In genomic region chr5:92308679-92309078, GRCh38 we compare ENCODE assay signal across 14 cellular contexts.
DNase-seq lines count a peak whose midpoint lies in the region; ATAC-seq, FAIRE-seq and TF ChIP-seq lines count a peak whose summit lies in the region.
"Had no signal": no experiment of that assay in that cellular context is flagged by ENCODE, and none has a peak within 500 bp of the region (broad histone marks: within the 10 kb centered on the region; RNA-seq: fewer than 3 reads in every experiment).

No MANE protein-coding gene starts in this region.

- H3K4me1 Mint-ChIP-seq in naive thymus-derived CD4-positive, alpha-beta T cell = no peaks in the 10 kb centered on the region
- H3K4me1 Mint-ChIP-seq: CD4-positive, alpha-beta memory T cell had no signal

- no peak overlapping the region for H3K23ac ChIP-seq in neuronal stem cell (ENCODE audit: low read depth, low read length, poor library complexity)

- FAIRE-seq in A549 (lab: Jason Lieb, UNC) = no peak
- FAIRE-seq: GM18507 had no signal

- no peak overlapping the region for H3K18ac ChIP-seq in neuronal stem cell (ENCODE audit: low read length)

- CTCF ChIA-PET in A549 (lab: Yijun Ruan, JAX) (interaction anchor here (1.0 to 1.4 kb wide), 3 partner anchors 23 to 1492 kb away, joined by 3 to 4 read pairs (median 3); no protein-coding TSS in a partner anchor), SK-N-SH (lab: Yijun Ruan, JAX) (interaction anchor here (1.5 kb wide), 1 partner anchor 667 kb away, joined by 7 read pairs; no protein-coding TSS in a partner anchor)
- CTCF ChIA-PET in naive thymus-derived CD4-positive, alpha-beta T cell (lab: Charles Lee) = interaction anchor here (0.6 kb wide), 1 partner anchor 596 kb away, joined by 5 read pairs; no protein-coding TSS in a partner anchor

- H3K9me3 ChIP-seq in A549 (no peaks in the 10 kb centered on the region), SK-N-SH (no peaks in the 10 kb centered on the region), neuronal stem cell (replicated peaks in 1 of 2; ENCODE audit: control insufficient read depth in 2 of 2, insufficient read depth in 1 of 2, low read depth in 1 of 2, low read length in 2 of 2) (no peaks in the 10 kb centered on the region)
- no peaks in the 10 kb centered on the region for H3K9me3 ChIP-seq in naive thymus-derived CD4-positive, alpha-beta T cell (ENCODE audit: control insufficient read depth in 2 of 3, low read length in 3 of 3)
- H3K9me3 ChIP-seq: BE2C, HAP-1 had no signal

- H3K9me2 ChIP-seq in SK-N-SH = no peaks in the 10 kb centered on the region; the same call in 1 of the 2 replicates

- peak overlapping the region; percentile 25 for H3K4me2 ChIP-seq in A549
- no peak overlapping the region for H3K4me2 ChIP-seq in SK-N-SH
- no peak overlapping the region for H3K4me2 ChIP-seq in neuronal stem cell (ENCODE audit: insufficient read depth, low read length, poor library complexity, severe bottlenecking)

- H3K4me3 ChIP-seq in A549 (no peak overlapping the region), LNCaP clone FGC (ENCODE audit: low read depth, low read length) (no peak overlapping the region), SK-N-SH (ENCODE audit: low read depth in 2 of 2, low read length in 1 of 2) (no peak overlapping the region), neuronal stem cell (ENCODE audit: low read length in 2 of 2) (no peak overlapping the region)
- H3K4me3 ChIP-seq in naive thymus-derived CD4-positive, alpha-beta T cell (ENCODE audit: low read length) = no peak overlapping the region
- H3K4me3 ChIP-seq: GM12878, HAP-1 had no signal

- no peak overlapping the region for H2BK12ac ChIP-seq in neuronal stem cell (ENCODE audit: low read length)

- H3K27ac Mint-ChIP-seq in naive thymus-derived CD4-positive, alpha-beta T cell = no peak overlapping the region
- H3K27ac Mint-ChIP-seq: CD4-positive, alpha-beta memory T cell had no signal

- intact Hi-C loops in Right ventricle myocardium inferior (cut with DNase I) = no loop called here
- intact Hi-C loops in naive thymus-derived CD4-positive, alpha-beta T cell (cut with micrococcal nuclease) = loop anchor here in 1 of 2 donors (5.0 kb wide), 1 partner anchor 1609 kb away; no protein-coding TSS in a partner anchor

- no peaks in the 10 kb centered on the region for H3K27me3 ChIP-seq in SK-N-SH (ENCODE audit: insufficient read depth)
- H3K27me3 ChIP-seq in neuronal stem cell (ENCODE audit: control insufficient read depth in 3 of 3, insufficient read depth in 3 of 3, low read depth in 1 of 3, low read length in 3 of 3) = no peaks in the 10 kb centered on the region
- H3K27me3 ChIP-seq in naive thymus-derived CD4-positive, alpha-beta T cell (ENCODE audit: control insufficient read depth in 2 of 2, insufficient read depth in 2 of 2, low read length in 2 of 2) = no peaks in the 10 kb centered on the region
- H3K27me3 ChIP-seq: BE2C had no signal

- no peak overlapping the region for H3K4ac ChIP-seq in neuronal stem cell (ENCODE audit: low read length)

- POLR2A ChIA-PET in A549 (lab: Yijun Ruan, JAX) = no interaction called here
- POLR2A ChIA-PET in SK-N-SH (lab: Yijun Ruan, JAX) = no interaction called here
- POLR2A ChIA-PET in naive thymus-derived CD4-positive, alpha-beta T cell (lab: Charles Lee) = no interaction called here

- H2BK120ac ChIP-seq in neuronal stem cell (ENCODE audit: low read depth, low read length) = no peak overlapping the region

- no peak overlapping the region for H2AFZ ChIP-seq in SK-N-SH (ENCODE audit: low read depth)
- H2AFZ ChIP-seq in neuronal stem cell (ENCODE audit: low read length) = peak overlapping the region; percentile 48

- H3K4me3 Mint-ChIP-seq in naive thymus-derived CD4-positive, alpha-beta T cell = no peak overlapping the region
- H3K4me3 Mint-ChIP-seq: CD4-positive, alpha-beta memory T cell had no signal

- H3K36me3 ChIP-seq in SK-N-SH (replicated peaks in 1 of 2; ENCODE audit: control insufficient read depth in 1 of 2, insufficient read depth in 2 of 2, low read length in 1 of 2) = no peaks in the 10 kb centered on the region
- H3K36me3 ChIP-seq in neuronal stem cell (replicated peaks in 1 of 2; ENCODE audit: control insufficient read depth in 2 of 2, insufficient read depth in 2 of 2, low read length in 2 of 2) = no peaks in the 10 kb centered on the region
- H3K36me3 ChIP-seq in naive thymus-derived CD4-positive, alpha-beta T cell (ENCODE audit: control insufficient read depth in 2 of 3, insufficient read depth in 3 of 3, low read length in 3 of 3) = no peaks in the 10 kb centered on the region
- H3K36me3 ChIP-seq: BE2C, HAP-1 had no signal

- no peak overlapping the region for H3K9ac ChIP-seq in SK-N-SH
- no peak overlapping the region for H3K9ac ChIP-seq in neuronal stem cell (ENCODE audit: low read depth, low read length, poor library complexity)

- TF ChIP-seq CTCF in A549 (IDR thresholded peaks at IDR 0.05) (no peak), LNCaP clone FGC (IDR thresholded peaks at IDR 0.05; ENCODE audit: control insufficient read depth, extremely low read depth, insufficient read depth) (no peak), SK-N-SH (IDR thresholded peaks at IDR 0.05) (no peak)

- DNase-seq in A549 (ENCODE audit: low read depth in 1 of 2, low spot score in 1 of 2) = peak in 1 of 2 experiments; percentile 4
- peak; percentile 19 for DNase-seq in LNCaP clone FGC (ENCODE audit: low read depth)
- peak; percentile 36 for DNase-seq in SK-N-SH
- no peak for DNase-seq in neuronal stem cell (ENCODE audit: low spot score)
- DNase-seq in Right ventricle myocardium inferior (ENCODE audit: missing footprints) = no peak
- DNase-seq in naive thymus-derived CD4-positive, alpha-beta T cell = no peak
- DNase-seq: BE2C; CD4-positive, alpha-beta memory T cell; DMS79 had no signal

- no peak overlapping the region for H3K14ac ChIP-seq in neuronal stem cell (ENCODE audit: low read length)

- no peak overlapping the region for H4K8ac ChIP-seq in neuronal stem cell (ENCODE audit: low read depth, low read length)

- no peaks in the 10 kb centered on the region for H4K20me1 ChIP-seq in SK-N-SH (ENCODE audit: insufficient read depth)

- H3K79me2 ChIP-seq in SK-N-SH (ENCODE audit: insufficient read depth) = no peaks in the 10 kb centered on the region

- no peak for TF ChIP-seq POLR2A in A549 (IDR thresholded peaks at IDR 0.05; ENCODE audit: low read length)

- no peak overlapping the region for H2BK15ac ChIP-seq in neuronal stem cell (ENCODE audit: low read length)

- no peak overlapping the region for H2AK5ac ChIP-seq in neuronal stem cell (ENCODE audit: low read depth, low read length)

- H3K36me3 Mint-ChIP-seq in naive thymus-derived CD4-positive, alpha-beta T cell = no peaks in the 10 kb centered on the region
- H3K36me3 Mint-ChIP-seq: CD4-positive, alpha-beta memory T cell had no signal

- H3K27me3 Mint-ChIP-seq in naive thymus-derived CD4-positive, alpha-beta T cell = no peaks in the 10 kb centered on the region
- H3K27me3 Mint-ChIP-seq: CD4-positive, alpha-beta memory T cell had no signal

- H3K27ac ChIP-seq in A549 (0 out of 6 replicates have a peak overlapping the region, but pooled peaks of 1 of the 2 experiments have one; percentile 1), SK-N-SH (ENCODE audit: low read depth in 2 of 2, low read length in 1 of 2) (peak overlapping the region in 1 of 2 experiments; percentile 89; a peak in 3 of 4 replicates), neuronal stem cell (replicated peaks; ENCODE audit: low read length) (no peak overlapping the region)
- no peak overlapping the region for H3K27ac ChIP-seq in naive thymus-derived CD4-positive, alpha-beta T cell (ENCODE audit: low read depth, low read length)
- H3K27ac ChIP-seq: C4-2B had no signal

- H3K79me1 ChIP-seq in neuronal stem cell (ENCODE audit: low read depth, low read length) = no peaks in the 10 kb centered on the region

- H3K9me3 Mint-ChIP-seq in naive thymus-derived CD4-positive, alpha-beta T cell = peaks cover 0 to 5% (median 0%) of the 10 kb centered on the region in 11 donors

- H3K4me1 ChIP-seq in A549 = peaks cover 14% of the 10 kb centered on the region
- H3K4me1 ChIP-seq in SK-N-SH (ENCODE audit: control insufficient read depth in 1 of 2, insufficient read depth in 2 of 2, low read depth in 1 of 2, low read length in 1 of 2) = peaks cover 0 to 14% of the 10 kb centered on the region in 2 experiments; a peak in 2 of 4 replicates
- H3K4me1 ChIP-seq in neuronal stem cell (ENCODE audit: control insufficient read depth in 2 of 2, insufficient read depth in 1 of 2, low read depth in 1 of 2, low read length in 2 of 2) = peaks cover 0 to 4% of the 10 kb centered on the region in 2 donors
- H3K4me1 ChIP-seq in naive thymus-derived CD4-positive, alpha-beta T cell (ENCODE audit: control insufficient read depth in 2 of 2, insufficient read depth in 2 of 2, low read length in 2 of 2) = no peaks in the 10 kb centered on the region
- H3K4me1 ChIP-seq: HAP-1 had no signal

- no peak overlapping the region for H4K91ac ChIP-seq in neuronal stem cell (ENCODE audit: low read depth, low read length, poor library complexity)

- H3F3A ChIP-seq in SK-N-SH (replicated peaks; ENCODE audit: insufficient read depth) = no peaks in the 10 kb centered on the region

- TF ChIP-seq EP300 in A549 (IDR thresholded peaks at IDR 0.05) (no peak), SK-N-SH (IDR thresholded peaks at IDR 0.05; ENCODE audit: borderline replicate concordance in 1 of 2, low read depth in 1 of 2, low read length in 1 of 2) (peak in 1 of 2 experiments; percentile 21; a peak in 1 of 4 replicates)

- H2BK5ac ChIP-seq in neuronal stem cell (ENCODE audit: low read length) = no peak overlapping the region

- no peak for TF ChIP-seq RAD21 in A549 (conservative IDR thresholded peaks at IDR 0.05 in 1 of 2, IDR thresholded peaks at IDR 0.05 in 1 of 2)
- TF ChIP-seq RAD21 in SK-N-SH (IDR thresholded peaks at IDR 0.05; ENCODE audit: low read length) = no peak; the same call in none of the 2 replicates

- ATAC-seq in A549 (no peak), HG03520 (IDR thresholded peaks at IDR 0.05; ENCODE audit: unreplicated experiment) (no peak), Right ventricle myocardium inferior (no peak)
- ATAC-seq in naive thymus-derived CD4-positive, alpha-beta T cell = no peak

TF ChIP-seq in A549, 52 proteins besides CTCF, POLR2A, EP300 and RAD21 (continues in another document):
- no peak for TF ChIP-seq NFE2L2 (conservative IDR thresholded peaks at IDR 0.05; ENCODE audit: low read length)
- TF ChIP-seq HOXB5 (CRISPR knock-in tag; IDR thresholded peaks at IDR 0.05) = no peak
- TF ChIP-seq HOXB13 (CRISPR knock-in tag; IDR thresholded peaks at IDR 0.05; ENCODE audit: low read depth) = no peak
- no peak for TF ChIP-seq RARB (CRISPR knock-in tag; IDR thresholded peaks at IDR 0.05)
- no peak for TF ChIP-seq EHMT2 (IDR thresholded peaks at IDR 0.05; ENCODE audit: low read depth)
- no peak for TF ChIP-seq MYC (IDR thresholded peaks at IDR 0.05; ENCODE audit: borderline replicate concordance, low read length)

TF ChIP-seq in SK-N-SH, 30 proteins besides CTCF, POLR2A, EP300 and RAD21 (continues in another document):
- TF ChIP-seq FOXM1 (IDR thresholded peaks at IDR 0.05; ENCODE audit: low read depth) = no peak
- no peak for TF ChIP-seq FOSL2 (IDR thresholded peaks at IDR 0.05; ENCODE audit: borderline replicate concordance, low read depth)

Comparison
In these comparisons a context has a peak if more than half of its experiments do, and no peak if none do; other contexts are left out.
1. DNase-seq: peak in LNCaP clone FGC (single experiment) and SK-N-SH (single experiment); none in neuronal stem cell (single experiment), Right ventricle myocardium inferior (single experiment) and naive thymus-derived CD4-positive, alpha-beta T cell (0 of 9).
2. Of the 12 proteins assayed by ChIP-seq in both A549 and SK-N-SH: peak only in A549: none; only in SK-N-SH: PBX3; in both: none; in neither: 10; mixed calls (peak in some experiments, not most) for 1.